Comparison of ENCODE assay signal across 22 cellular contexts in genomic region chr7:71278301-71278700, GRCh38.
DNase-seq lines count a peak whose midpoint lies in the region; TF ChIP-seq lines count a peak whose summit lies in the region.
"Had no signal": no experiment of that assay in that cellular context is flagged by ENCODE, and none has a peak within 500 bp of the region (broad histone marks: within the 10 kb centered on the region; RNA-seq: fewer than 3 reads in every experiment).

No MANE protein-coding gene starts in this region.

- H3K4me3 ChIP-seq in ascending aorta (no peak overlapping the region), coronary artery (no peak overlapping the region), muscle layer of colon (ENCODE audit: low read depth in 1 of 2, low read length in 2 of 2) (no peak overlapping the region), suprapubic skin (no peak overlapping the region), SJCRH30 (no peak overlapping the region)
- H3K4me3 ChIP-seq: A549, HAP-1, MG63 had no signal

- TF ChIP-seq CTCF in ascending aorta (IDR thresholded peaks at IDR 0.05) (no peak), coronary artery (IDR thresholded peaks at IDR 0.05) (no peak), suprapubic skin (IDR thresholded peaks at IDR 0.05) (no peak)

- intact Hi-C loops in ascending aorta (cut with DNase I) (loop anchor here (10.0 kb wide), 2 partner anchors 144 to 584 kb away; partner anchors contain the start of gene GALNT17), head of caudate nucleus (cut with DNase I) (no loop called here)

- no peak for TF ChIP-seq POLR2A in suprapubic skin (IDR thresholded peaks at IDR 0.05)

- H3K4me1 ChIP-seq in ascending aorta (peaks cover 0 to 16% of the 10 kb centered on the region in 2 donors), muscle layer of colon (ENCODE audit: insufficient read depth, low read length) (peaks cover 24% of the 10 kb centered on the region), suprapubic skin (no peaks in the 10 kb centered on the region), SJCRH30 (no peaks in the 10 kb centered on the region)
- H3K4me1 ChIP-seq: A549, Caco-2, HAP-1 had no signal

- 60% methylated on average over 3 of the region's 3 CpGs for WGBS in suprapubic skin

- H3K27ac ChIP-seq in ascending aorta = peak overlapping the region; percentile 52 to 53
- H3K27ac ChIP-seq in coronary artery = peak overlapping the region; percentile 10 to 16
- peak overlapping the region; percentile 35 for H3K27ac ChIP-seq in muscle layer of colon (ENCODE audit: low read depth, low read length)
- no peak overlapping the region for H3K27ac ChIP-seq in suprapubic skin
- H3K27ac ChIP-seq in SJCRH30 = no peak overlapping the region
- H3K27ac ChIP-seq in caudate nucleus (ENCODE audit: low read depth, low read length) = no peak overlapping the region
- H3K27ac ChIP-seq: A549 had no signal

- DNase-seq in ascending aorta (ENCODE audit: low spot score in 2 of 2) (peak in 1 of 2 donors; percentile 61), coronary artery (ENCODE audit: low spot score) (no peak), suprapubic skin (ENCODE audit: low spot score in 2 of 2) (no peak), SJCRH30 (no peak), NCI-H1092 (lab: John Stamatoyannopoulos, UW) (no peak), caudate nucleus (lab: John Stamatoyannopoulos, UW) (no peak), head of caudate nucleus (no peak)
- DNase-seq: C1 segment of cervical spinal cord; Caco-2; CD8-positive, alpha-beta T cell; GOT3; HFFc6; IMR-90; KG1; MG63; NCI-H1694; NCI-H2029 treated with DMSO at 0.1 percent for 48 hours; NCI-H2227 treated with DMSO at 0.1 percent for 48 hours; NCI-H69 had no signal

- no peaks in the 10 kb centered on the region for H3K27me3 ChIP-seq in ascending aorta
- H3K27me3 ChIP-seq in muscle layer of colon (ENCODE audit: control insufficient read depth in 1 of 2, insufficient read depth in 2 of 2, low read length in 2 of 2) = no peaks in the 10 kb centered on the region
- no peaks in the 10 kb centered on the region for H3K27me3 ChIP-seq in suprapubic skin
- H3K27me3 ChIP-seq in SJCRH30 = no peaks in the 10 kb centered on the region
- H3K27me3 ChIP-seq: MG63 had no signal

- no peak overlapping the region for H3K9ac ChIP-seq in muscle layer of colon (ENCODE audit: low read length)

- no peaks in the 10 kb centered on the region for H3K36me3 ChIP-seq in ascending aorta
- no peaks in the 10 kb centered on the region for H3K36me3 ChIP-seq in muscle layer of colon (ENCODE audit: insufficient read depth, low read length)
- no peaks in the 10 kb centered on the region for H3K36me3 ChIP-seq in suprapubic skin
- H3K36me3 ChIP-seq in SJCRH30 = no peaks in the 10 kb centered on the region
- H3K36me3 ChIP-seq: HAP-1, MG63 had no signal

- TF ChIP-seq EP300 in suprapubic skin (IDR thresholded peaks at IDR 0.05) = peak; percentile 48

- H3K9me3 ChIP-seq in ascending aorta = no peaks in the 10 kb centered on the region
- H3K9me3 ChIP-seq in muscle layer of colon (ENCODE audit: low read length) = no peaks in the 10 kb centered on the region
- H3K9me3 ChIP-seq in suprapubic skin = no peaks in the 10 kb centered on the region
- no peaks in the 10 kb centered on the region; the same call in 1 of the 2 replicates for H3K9me3 ChIP-seq in SJCRH30 (replicated peaks)
- H3K9me3 ChIP-seq: Caco-2, HAP-1, MG63 had no signal

Comparison
In these comparisons a context has a peak if more than half of its experiments do, and no peak if none do; other contexts are left out.
1. H3K27ac ChIP-seq: peak in ascending aorta (2 of 2), coronary artery (2 of 2) and muscle layer of colon (single experiment); none in suprapubic skin (single experiment), SJCRH30 (single experiment) and caudate nucleus (single experiment).